Comparison of ENCODE assay signal across 1 cellular context in genomic region chr17:57862990-57863667, GRCh38.
TF ChIP-seq lines count a peak whose summit lies in the region.

No MANE protein-coding gene starts in this region.

TF ChIP-seq in K562, 482 proteins besides CTCF, POLR2A, EP300 and RAD21 (continued from another document):
- TF ChIP-seq, protein P1, sequence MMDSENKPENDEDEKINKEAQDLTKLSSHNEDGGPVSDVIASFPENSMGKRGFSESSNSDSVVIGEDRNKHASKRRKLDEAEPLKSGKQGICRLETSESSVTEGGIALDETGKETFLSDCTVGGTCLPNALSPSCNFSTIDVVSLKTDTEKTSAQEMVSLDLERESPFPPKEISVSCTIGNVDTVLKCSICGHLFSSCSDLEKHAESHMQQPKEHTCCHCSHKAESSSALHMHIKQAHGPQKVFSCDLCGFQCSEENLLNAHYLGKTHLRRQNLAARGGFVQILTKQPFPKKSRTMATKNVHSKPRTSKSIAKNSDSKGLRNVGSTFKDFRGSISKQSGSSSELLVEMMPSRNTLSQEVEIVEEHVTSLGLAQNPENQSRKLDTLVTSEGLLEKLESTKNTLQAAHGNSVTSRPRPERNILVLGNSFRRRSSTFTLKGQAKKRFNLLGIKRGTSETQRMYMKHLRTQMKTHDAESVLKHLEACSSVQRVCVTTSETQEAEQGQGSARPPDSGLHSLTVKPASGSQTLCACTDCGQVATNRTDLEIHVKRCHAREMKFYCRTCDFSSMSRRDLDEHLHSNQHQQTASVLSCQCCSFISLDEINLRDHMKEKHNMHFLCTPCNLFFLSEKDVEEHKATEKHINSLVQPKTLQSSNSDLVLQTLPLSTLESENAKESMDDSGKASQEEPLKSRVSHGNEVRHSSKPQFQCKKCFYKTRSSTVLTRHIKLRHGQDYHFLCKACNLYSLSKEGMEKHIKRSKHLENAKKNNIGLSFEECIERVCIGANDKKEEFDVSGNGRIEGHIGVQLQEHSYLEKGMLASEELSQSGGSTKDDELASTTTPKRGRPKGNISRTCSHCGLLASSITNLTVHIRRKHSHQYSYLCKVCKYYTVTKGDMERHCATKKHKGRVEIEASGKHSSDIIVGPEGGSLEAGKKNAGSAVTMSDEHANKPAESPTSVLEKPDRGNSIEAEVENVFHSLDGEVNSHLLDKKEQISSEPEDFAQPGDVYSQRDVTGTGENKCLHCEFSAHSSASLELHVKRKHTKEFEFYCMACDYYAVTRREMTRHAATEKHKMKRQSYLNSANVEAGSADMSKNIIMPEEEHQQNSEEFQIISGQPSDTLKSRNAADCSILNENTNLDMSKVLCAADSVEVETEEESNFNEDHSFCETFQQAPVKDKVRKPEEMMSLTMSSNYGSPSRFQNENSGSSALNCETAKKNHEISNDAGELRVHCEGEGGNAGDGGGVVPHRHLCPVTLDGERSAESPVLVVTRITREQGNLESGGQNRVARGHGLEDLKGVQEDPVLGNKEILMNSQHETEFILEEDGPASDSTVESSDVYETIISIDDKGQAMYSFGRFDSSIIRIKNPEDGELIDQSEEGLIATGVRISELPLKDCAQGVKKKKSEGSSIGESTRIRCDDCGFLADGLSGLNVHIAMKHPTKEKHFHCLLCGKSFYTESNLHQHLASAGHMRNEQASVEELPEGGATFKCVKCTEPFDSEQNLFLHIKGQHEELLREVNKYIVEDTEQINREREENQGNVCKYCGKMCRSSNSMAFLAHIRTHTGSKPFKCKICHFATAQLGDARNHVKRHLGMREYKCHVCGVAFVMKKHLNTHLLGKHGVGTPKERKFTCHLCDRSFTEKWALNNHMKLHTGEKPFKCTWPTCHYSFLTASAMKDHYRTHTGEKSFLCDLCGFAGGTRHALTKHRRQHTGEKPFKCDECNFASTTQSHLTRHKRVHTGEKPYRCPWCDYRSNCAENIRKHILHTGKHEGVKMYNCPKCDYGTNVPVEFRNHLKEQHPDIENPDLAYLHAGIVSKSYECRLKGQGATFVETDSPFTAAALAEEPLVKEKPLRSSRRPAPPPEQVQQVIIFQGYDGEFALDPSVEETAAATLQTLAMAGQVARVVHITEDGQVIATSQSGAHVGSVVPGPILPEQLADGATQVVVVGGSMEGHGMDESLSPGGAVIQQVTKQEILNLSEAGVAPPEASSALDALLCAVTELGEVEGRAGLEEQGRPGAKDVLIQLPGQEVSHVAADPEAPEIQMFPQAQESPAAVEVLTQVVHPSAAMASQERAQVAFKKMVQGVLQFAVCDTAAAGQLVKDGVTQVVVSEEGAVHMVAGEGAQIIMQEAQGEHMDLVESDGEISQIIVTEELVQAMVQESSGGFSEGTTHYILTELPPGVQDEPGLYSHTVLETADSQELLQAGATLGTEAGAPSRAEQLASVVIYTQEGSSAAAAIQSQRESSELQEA (IDR thresholded peaks at IDR 0.05; ENCODE audit: low read depth), result no peak
- TF ChIP-seq RBM15 (IDR thresholded peaks at IDR 0.05; ENCODE audit: insufficient read depth, low read length) (no peak), PHF8 (IDR thresholded peaks at IDR 0.05; ENCODE audit: borderline replicate concordance, low read length) (peak; percentile 34; the same call in 1 of the 2 replicates)
- TF ChIP-seq, protein P2, sequence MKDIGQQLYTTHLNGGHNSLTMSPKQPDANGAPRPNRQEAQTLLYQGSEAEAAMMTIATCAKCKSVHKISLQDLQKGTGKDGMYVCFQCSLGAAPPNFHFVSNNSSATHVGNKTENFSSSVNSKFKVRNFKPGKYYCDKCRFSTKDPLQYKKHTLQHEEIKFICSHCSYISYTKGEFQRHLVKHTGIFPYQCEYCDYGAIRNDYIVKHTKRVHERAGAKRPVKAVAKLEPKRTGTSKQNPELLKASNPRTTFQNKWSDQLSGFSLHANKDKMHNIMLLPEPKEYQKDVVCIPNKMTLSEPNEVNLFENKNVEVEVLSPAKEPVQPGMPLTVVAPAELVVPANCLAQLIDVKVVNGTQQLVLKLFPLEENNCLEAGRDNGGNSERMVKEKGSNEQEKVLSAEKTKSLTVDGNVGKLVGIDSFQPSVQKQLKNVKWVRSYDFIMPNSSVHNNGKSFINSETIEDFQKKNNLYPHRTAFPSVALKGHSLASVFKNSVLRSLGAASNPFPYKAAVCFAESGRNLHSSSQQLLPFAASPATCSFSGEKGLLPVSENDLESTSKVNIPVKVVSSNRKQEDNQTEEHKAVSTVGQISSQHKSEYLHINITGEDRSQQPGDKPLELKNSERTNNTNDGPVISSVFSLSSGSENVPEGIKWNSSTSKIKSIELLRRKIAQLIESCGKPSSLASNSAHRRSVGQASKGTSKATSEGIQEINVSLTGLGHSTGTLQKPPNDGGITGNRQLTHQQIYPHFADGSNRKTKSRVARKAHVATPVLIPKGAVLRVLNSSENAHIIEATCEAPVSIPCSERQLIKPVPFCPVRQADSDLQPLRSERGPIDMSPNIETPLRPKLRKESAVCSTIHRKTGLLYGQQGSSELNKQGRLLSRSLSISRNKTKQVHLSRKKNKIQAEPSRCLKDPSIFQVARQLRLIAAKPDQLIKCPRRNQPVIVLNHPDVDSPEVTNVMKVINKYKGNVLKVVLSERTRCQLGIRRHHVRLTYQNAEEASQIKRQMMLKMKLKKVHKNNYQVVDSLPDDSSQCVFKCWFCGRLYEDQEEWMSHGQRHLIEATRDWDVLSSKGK (CRISPR knock-in tag; IDR thresholded peaks at IDR 0.05), result no peak
